ENCODE assay signal across 1 cellular context in the genomic region with DNA sequence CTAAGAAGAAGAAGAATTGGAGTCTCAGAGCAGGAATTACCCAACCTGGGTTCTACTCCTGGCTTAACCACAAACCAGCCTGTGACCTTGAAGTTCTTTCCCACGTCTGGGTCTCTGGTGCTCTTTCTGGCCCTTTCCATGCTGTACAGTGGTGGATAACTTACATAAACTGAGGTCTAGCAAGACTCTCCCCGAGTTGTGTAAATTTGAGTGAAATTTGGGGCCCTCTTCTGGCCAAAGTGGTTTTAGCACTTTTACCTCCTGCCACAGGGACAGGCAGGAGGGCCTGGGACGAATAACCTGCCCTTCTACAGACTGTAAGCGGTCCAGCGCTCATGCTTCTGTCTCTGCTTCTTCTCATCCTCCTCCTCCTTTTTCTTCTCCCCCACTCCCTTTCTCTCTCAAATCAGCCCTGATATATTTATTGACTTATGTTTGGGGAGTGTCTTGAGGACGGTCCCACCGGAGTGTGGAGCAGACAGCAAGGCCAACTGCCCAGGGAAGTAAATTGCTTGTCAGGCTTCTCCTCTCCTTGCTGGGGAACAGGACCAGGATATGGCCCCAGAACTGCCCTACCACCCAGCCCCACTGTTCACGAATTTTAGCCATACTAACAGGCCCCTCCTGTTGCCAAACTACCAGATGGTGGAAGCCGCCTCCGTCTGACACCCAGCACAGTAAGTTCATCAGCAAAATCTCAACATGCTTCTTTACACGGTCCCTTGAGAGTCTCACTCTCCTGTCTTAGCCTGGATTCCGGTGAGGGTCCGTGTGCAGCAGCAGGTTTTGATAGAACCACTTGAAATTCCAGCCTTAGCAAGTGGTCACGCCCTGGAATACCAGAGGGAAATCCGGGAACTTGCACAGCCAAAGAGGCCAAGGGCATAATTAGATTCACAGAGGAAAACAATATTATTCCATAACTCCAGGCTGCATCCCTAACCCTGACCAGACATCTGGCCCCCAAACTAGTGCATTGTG.
A peak's percentile ranks its signal among the peaks of the same experiment; 100 is the strongest.
TF ChIP-seq lines count a peak whose summit lies in the region.

No MANE protein-coding gene starts in this region.

TF ChIP-seq in K562, 482 proteins besides CTCF, POLR2A, EP300 and RAD21:
- TF ChIP-seq SMC3 (conservative IDR thresholded peaks at IDR 0.05; ENCODE audit: insufficient read depth, low read depth, low read length) (peak; percentile 52; the same call in 1 of the 2 replicates), SAFB2 (IDR thresholded peaks at IDR 0.05; ENCODE audit: borderline replicate concordance, low read depth, low read length, severe bottlenecking) (no peak), PTTG1 (tag; IDR thresholded peaks at IDR 0.05; ENCODE audit: low read depth) (no peak), RFX1 (IDR thresholded peaks at IDR 0.05) (no peak)
- TF ChIP-seq, protein P1, sequence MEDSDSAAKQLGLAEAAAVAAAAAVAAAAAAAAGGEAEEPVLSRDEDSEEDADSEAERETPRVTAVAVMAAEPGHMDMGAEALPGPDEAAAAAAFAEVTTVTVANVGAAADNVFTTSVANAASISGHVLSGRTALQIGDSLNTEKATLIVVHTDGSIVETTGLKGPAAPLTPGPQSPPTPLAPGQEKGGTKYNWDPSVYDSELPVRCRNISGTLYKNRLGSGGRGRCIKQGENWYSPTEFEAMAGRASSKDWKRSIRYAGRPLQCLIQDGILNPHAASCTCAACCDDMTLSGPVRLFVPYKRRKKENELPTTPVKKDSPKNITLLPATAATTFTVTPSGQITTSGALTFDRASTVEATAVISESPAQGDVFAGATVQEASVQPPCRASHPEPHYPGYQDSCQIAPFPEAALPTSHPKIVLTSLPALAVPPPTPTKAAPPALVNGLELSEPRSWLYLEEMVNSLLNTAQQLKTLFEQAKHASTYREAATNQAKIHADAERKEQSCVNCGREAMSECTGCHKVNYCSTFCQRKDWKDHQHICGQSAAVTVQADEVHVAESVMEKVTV (CRISPR knock-in tag; IDR thresholded peaks at IDR 0.05), result peak; percentile 66
